8 cellular contexts compared by ENCODE assay signal in genomic region chr19:14472202-14472961, GRCh38. TPM values are rescaled to one million over a fixed set of nuclear protein-coding genes. Genes with fewer than 3 reads are reported as not detected.
DNase-seq lines count a peak whose midpoint lies in the region; ATAC-seq lines count a peak whose summit lies in the region.

No MANE protein-coding gene starts in this region.

- 5% methylated on average over 66 of the region's 66 CpGs for WGBS in HUES64
- WGBS in aorta, 2 donors = 2 to 3% methylated on average over 51 to 66 of the region's 66 CpGs

- H3K4me3 ChIP-seq in CD4-positive, CD25-positive, alpha-beta regulatory T cell (ENCODE audit: low read depth, low read length) = no peak overlapping the region
- H3K4me3 ChIP-seq in HUES64 (ENCODE audit: low read length) = peak overlapping the region; percentile 52
- peak overlapping the region; percentile 55; the same call in 1 of the 2 replicates for H3K4me3 ChIP-seq in SK-N-MC
- H3K4me3 ChIP-seq in rectal smooth muscle tissue (ENCODE audit: low read length) = peak overlapping the region; percentile 50
- H3K4me3 ChIP-seq in aorta (ENCODE audit: low read length in 2 of 2) = no peak overlapping the region

- peaks cover 2% of the 10 kb centered on the region for H3K27me3 ChIP-seq in CD4-positive, CD25-positive, alpha-beta regulatory T cell (ENCODE audit: control insufficient read depth, insufficient read depth, low read length)
- H3K27me3 ChIP-seq in HUES64 (ENCODE audit: insufficient read depth, low read length) (no peaks in the 10 kb centered on the region), rectal smooth muscle tissue (ENCODE audit: control insufficient read depth, insufficient read depth, low read length) (peaks cover 12% of the 10 kb centered on the region), aorta (ENCODE audit: control insufficient read depth in 1 of 2, insufficient read depth in 2 of 2, low read length in 1 of 2) (no peaks in the 10 kb centered on the region)

- H3K9me3 ChIP-seq in CD4-positive, CD25-positive, alpha-beta regulatory T cell (ENCODE audit: control insufficient read depth in 2 of 2, low read length in 2 of 2) = no peaks in the 10 kb centered on the region
- H3K9me3 ChIP-seq in HUES64 (ENCODE audit: insufficient read depth, low read depth, low read length) = no peaks in the 10 kb centered on the region
- no peaks in the 10 kb centered on the region for H3K9me3 ChIP-seq in SK-N-MC (ENCODE audit: low read depth, low read length)
- no peaks in the 10 kb centered on the region for H3K9me3 ChIP-seq in aorta (ENCODE audit: control insufficient read depth, low read length)

- intact Hi-C loops in cardiac septum (cut with DNase I) (loop anchor here (10.0 kb wide), 1 partner anchor 328 kb away; no protein-coding TSS in a partner anchor), aorta (cut with DNase I) (loop anchor here (5.0 to 10.0 kb wide), 3 partner anchors 118 to 325 kb away; no protein-coding TSS in a partner anchor)

- CTCF ChIA-PET in activated naive CD4-positive, alpha-beta T cell treated with anti-CD3 and anti-CD28 coated beads, Interleukin-2, amount 10 ng/mL, durations not matched to agents 7 days and 5 days (lab: Charles Lee) = interaction anchor here (0.5 to 1.9 kb wide), 21 partner anchors 9 to 336 kb away, joined by 3 to 11 read pairs (median 3); partner anchors contain the start of genes ASF1B and PKN1

- H3K27ac ChIP-seq in CD4-positive, CD25-positive, alpha-beta regulatory T cell (ENCODE audit: insufficient read depth, low read length, poor library complexity, severe bottlenecking) = no peak overlapping the region
- H3K27ac ChIP-seq in HUES64 (ENCODE audit: low read depth, low read length) (peak overlapping the region; percentile 74), SK-N-MC (no peak overlapping the region), rectal smooth muscle tissue (ENCODE audit: low read depth, low read length) (no peak overlapping the region), aorta (ENCODE audit: low read depth in 1 of 2, low read length in 2 of 2) (no peak overlapping the region)

- DNase-seq in CD4-positive, CD25-positive, alpha-beta regulatory T cell = peak; percentile 67 to 83 (median 75)
- DNase-seq in SK-N-MC (ENCODE audit: low read depth, low spot score) (no peak), cardiac septum (ENCODE audit: low spot score) (peak; percentile 88), aorta (peak; percentile 80 to 95)
- DNase-seq in activated naive CD4-positive, alpha-beta T cell treated with anti-CD3 and anti-CD28 coated beads, Interleukin-2, amount 10 ng/mL, durations not matched to agents 7 days and 5 days = peak; percentile 87

- H3K4me3 Mint-ChIP-seq in CD4-positive, CD25-positive, alpha-beta regulatory T cell = peak overlapping the region in 3 of 4 donors; percentile 22 to 73 (median 72)
- H3K4me3 Mint-ChIP-seq in activated naive CD4-positive, alpha-beta T cell treated with anti-CD3 and anti-CD28 coated beads, Interleukin-2, amount 10 ng/mL, durations not matched to agents 7 days and 5 days = no peak overlapping the region

- H3K9ac ChIP-seq in HUES64 (ENCODE audit: low read depth, low read length) (peak overlapping the region; percentile 76), SK-N-MC (ENCODE audit: insufficient read length) (no peak overlapping the region), rectal smooth muscle tissue (ENCODE audit: low read length) (no peak overlapping the region)

- no peaks in the 10 kb centered on the region for H3K9me3 Mint-ChIP-seq in CD4-positive, CD25-positive, alpha-beta regulatory T cell
- H3K9me3 Mint-ChIP-seq in activated naive CD4-positive, alpha-beta T cell treated with anti-CD3 and anti-CD28 coated beads, Interleukin-2, amount 10 ng/mL, durations not matched to agents 7 days and 5 days = no peaks in the 10 kb centered on the region

- peak; percentile 73 to 83 for ATAC-seq in CD4-positive, CD25-positive, alpha-beta regulatory T cell (ENCODE audit: low read depth in 2 of 2)
- ATAC-seq in aorta (ENCODE audit: low FRiP score) = peak; percentile 75
- no peak for ATAC-seq in HG02678 (IDR thresholded peaks at IDR 0.05; ENCODE audit: unreplicated experiment)

- H3K4me1 ChIP-seq in CD4-positive, CD25-positive, alpha-beta regulatory T cell (ENCODE audit: control insufficient read depth, insufficient read depth, low read length, poor library complexity, severe bottlenecking) = peaks cover 37% of the 10 kb centered on the region
- H3K4me1 ChIP-seq in HUES64 (ENCODE audit: insufficient read depth, low read length) = peaks cover 15% of the 10 kb centered on the region
- no peaks in the 10 kb centered on the region for H3K4me1 ChIP-seq in rectal smooth muscle tissue (ENCODE audit: control insufficient read depth, insufficient read depth, low read length)
- no peaks in the 10 kb centered on the region for H3K4me1 ChIP-seq in aorta (ENCODE audit: control insufficient read depth in 1 of 2, insufficient read depth in 2 of 2, low read length in 2 of 2)

- peaks cover 0 to 30% (median 9%) of the 10 kb centered on the region in 4 donors for H3K4me1 Mint-ChIP-seq in CD4-positive, CD25-positive, alpha-beta regulatory T cell
- H3K4me1 Mint-ChIP-seq in activated naive CD4-positive, alpha-beta T cell treated with anti-CD3 and anti-CD28 coated beads, Interleukin-2, amount 10 ng/mL, durations not matched to agents 7 days and 5 days = peaks cover 39% of the 10 kb centered on the region

- H3K36me3 Mint-ChIP-seq in CD4-positive, CD25-positive, alpha-beta regulatory T cell = peaks cover 8% of the 10 kb centered on the region
- peaks cover 17% of the 10 kb centered on the region for H3K36me3 Mint-ChIP-seq in activated naive CD4-positive, alpha-beta T cell treated with anti-CD3 and anti-CD28 coated beads, Interleukin-2, amount 10 ng/mL, durations not matched to agents 7 days and 5 days

- peaks cover 26% of the 10 kb centered on the region for H3K36me3 ChIP-seq in CD4-positive, CD25-positive, alpha-beta regulatory T cell (ENCODE audit: control insufficient read depth, insufficient read depth, low read length)
- H3K36me3 ChIP-seq in HUES64 (ENCODE audit: insufficient read depth, low read length) (peaks cover 28% of the 10 kb centered on the region), SK-N-MC (ENCODE audit: insufficient read depth, low read length) (no peaks in the 10 kb centered on the region; the same call in 1 of the 2 replicates), rectal smooth muscle tissue (ENCODE audit: control insufficient read depth, insufficient read depth, low read length) (peaks cover 10% of the 10 kb centered on the region), aorta (ENCODE audit: control insufficient read depth in 1 of 2, insufficient read depth in 2 of 2, low read length in 1 of 2) (peaks cover 0 to 5% of the 10 kb centered on the region in 2 donors)

- H3K27ac Mint-ChIP-seq in CD4-positive, CD25-positive, alpha-beta regulatory T cell = no peak overlapping the region
- no peak overlapping the region for H3K27ac Mint-ChIP-seq in activated naive CD4-positive, alpha-beta T cell treated with anti-CD3 and anti-CD28 coated beads, Interleukin-2, amount 10 ng/mL, durations not matched to agents 7 days and 5 days

- peaks cover 28% of the 10 kb centered on the region for H3K27me3 Mint-ChIP-seq in CD4-positive, CD25-positive, alpha-beta regulatory T cell
- peaks cover 49% of the 10 kb centered on the region for H3K27me3 Mint-ChIP-seq in activated naive CD4-positive, alpha-beta T cell treated with anti-CD3 and anti-CD28 coated beads, Interleukin-2, amount 10 ng/mL, durations not matched to agents 7 days and 5 days

RNA-seq across cellular contexts. Expression of gene PTGER1, which starts 2.8 kb away (rescaled TPM):
- not detected for total RNA-seq in CD4-positive, CD25-positive, alpha-beta regulatory T cell
- polyA plus RNA-seq in CD4-positive, CD25-positive, alpha-beta regulatory T cell = not detected
- polyA plus RNA-seq in HUES64 (2013, experiment 1 of 2) = 0.30 TPM
- polyA plus RNA-seq in HUES64 (2013, experiment 2 of 2) = not detected
- total RNA-seq in cardiac septum (not detected), aorta (1 to 10 TPM; 2.3 to 4.4 TPM)
- polyA plus RNA-seq in aorta = not detected

RNA-seq across cellular contexts. Expression of gene GIPC1, which starts 23.5 kb away (rescaled TPM):
- total RNA-seq in CD4-positive, CD25-positive, alpha-beta regulatory T cell = 37.5 TPM
- polyA plus RNA-seq in CD4-positive, CD25-positive, alpha-beta regulatory T cell = 10 to 100 TPM; 44.0 to 62.0 (median 55.7) TPM
- polyA plus RNA-seq in HUES64 (2013, experiment 1 of 2) = 48.3 TPM
- 46.0 TPM for polyA plus RNA-seq in HUES64 (2013, experiment 2 of 2)
- total RNA-seq in cardiac septum (49.5 TPM), aorta (10 to 100 TPM; 42.3 to 53.0 TPM)
- polyA plus RNA-seq in aorta = 100 to 1,000 TPM in 1 of 2 donors, 10 to 100 TPM in 1; 55.8 to 117 TPM

RNA-seq across cellular contexts. Expression of gene PKN1, which starts 39.3 kb away (rescaled TPM):
- 151 TPM for total RNA-seq in CD4-positive, CD25-positive, alpha-beta regulatory T cell
- polyA plus RNA-seq in CD4-positive, CD25-positive, alpha-beta regulatory T cell = 10 to 100 TPM; 43.2 to 61.7 (median 52.1) TPM
- 59.9 TPM for polyA plus RNA-seq in HUES64 (2013, experiment 1 of 2)
- polyA plus RNA-seq in HUES64 (2013, experiment 2 of 2) = 64.1 TPM
- total RNA-seq in cardiac septum (136 TPM), aorta (100 to 1,000 TPM; 106 to 112 TPM)
- 10 to 100 TPM; 38.7 to 68.1 TPM for polyA plus RNA-seq in aorta

RNA-seq across cellular contexts. Expression of gene DNAJB1, which starts 45.8 kb away (rescaled TPM):
- total RNA-seq in CD4-positive, CD25-positive, alpha-beta regulatory T cell = 754 TPM
- 100 to 1,000 TPM; 302 to 349 (median 332) TPM for polyA plus RNA-seq in CD4-positive, CD25-positive, alpha-beta regulatory T cell
- polyA plus RNA-seq in HUES64 (2013, experiment 1 of 2) = 51.3 TPM
- 46.2 TPM for polyA plus RNA-seq in HUES64 (2013, experiment 2 of 2)
- total RNA-seq in cardiac septum (61.6 TPM), aorta (10 to 100 TPM; 58.0 to 95.8 TPM)
- polyA plus RNA-seq in aorta = 10 to 100 TPM; 34.8 to 44.3 TPM

RNA-seq across cellular contexts. Expression of gene DDX39A, which starts 53.2 kb away (rescaled TPM):
- 232 TPM for total RNA-seq in CD4-positive, CD25-positive, alpha-beta regulatory T cell
- 100 to 1,000 TPM; 110 to 150 (median 125) TPM for polyA plus RNA-seq in CD4-positive, CD25-positive, alpha-beta regulatory T cell
- 114 TPM for polyA plus RNA-seq in HUES64 (2013, experiment 1 of 2)
- 96.7 TPM for polyA plus RNA-seq in HUES64 (2013, experiment 2 of 2)
- total RNA-seq in cardiac septum (26.7 TPM), aorta (10 to 100 TPM; 45.0 to 49.5 TPM)
- 10 to 100 TPM; 28.5 to 98.7 TPM for polyA plus RNA-seq in aorta

Comparison
In these comparisons a context has a peak if more than half of its experiments do, and no peak if none do; other contexts are left out.
1. H3K4me3 ChIP-seq: peak in HUES64 (single experiment), SK-N-MC (single experiment) and rectal smooth muscle tissue (single experiment); none in CD4-positive, CD25-positive, alpha-beta regulatory T cell (single experiment) and aorta (0 of 2).